In genomic region chr11:128498846-128499245, GRCh38 we compare ENCODE assay signal across 11 cellular contexts.
DNase-seq lines count a peak whose midpoint lies in the region; ATAC-seq and TF ChIP-seq lines count a peak whose summit lies in the region.
"Had no signal": no experiment of that assay in that cellular context is flagged by ENCODE, and none has a peak within 500 bp of the region (broad histone marks: within the 10 kb centered on the region; RNA-seq: fewer than 3 reads in every experiment).

No MANE protein-coding gene starts in this region.

- H3K9me2 ChIP-seq in Loucy (replicated peaks; ENCODE audit: low read depth, low read length) = no peaks in the 10 kb centered on the region

- in situ Hi-C loops in astrocyte of the spinal cord (cut with HindIII; ENCODE audit: low sequenced_read_pairs) = no loop called here

- H3K79me2 ChIP-seq in DND-41 (ENCODE audit: insufficient read depth, low read length) = peaks cover 100% of the 10 kb centered on the region
- H3K79me2 ChIP-seq in Loucy (ENCODE audit: insufficient read depth, low read length) = peaks cover 100% of the 10 kb centered on the region
- H3K79me2 ChIP-seq in osteoblast (ENCODE audit: insufficient read depth, low read length) = peaks cover 88% of the 10 kb centered on the region

- H3K4me1 ChIP-seq in DND-41 (ENCODE audit: insufficient read depth, low read length) (peaks cover 53% of the 10 kb centered on the region), Loucy (ENCODE audit: insufficient read depth, low read length, poor library complexity, severe bottlenecking) (peaks cover 98% of the 10 kb centered on the region), osteoblast (ENCODE audit: insufficient read depth, low read length) (peaks cover 96% of the 10 kb centered on the region)

- H3K36me3 ChIP-seq in DND-41 (ENCODE audit: insufficient read depth, low read length) = peaks cover 35% of the 10 kb centered on the region
- peaks cover 33% of the 10 kb centered on the region; the same call in 1 of the 2 replicates for H3K36me3 ChIP-seq in Loucy (ENCODE audit: insufficient read depth, low read length)
- no peaks in the 10 kb centered on the region for H3K36me3 ChIP-seq in osteoblast (ENCODE audit: insufficient read depth, low read length)

- H3K9me3 ChIP-seq in DND-41 (ENCODE audit: insufficient read depth, low read length, severe bottlenecking) (no peaks in the 10 kb centered on the region), Loucy (ENCODE audit: insufficient read depth, low read depth, low read length) (no peaks in the 10 kb centered on the region), osteoblast (ENCODE audit: low read depth, low read length) (no peaks in the 10 kb centered on the region)

- H2AFZ ChIP-seq in DND-41 (ENCODE audit: low read depth, low read length) (no peak overlapping the region), Loucy (ENCODE audit: low read length) (no peak overlapping the region), osteoblast (ENCODE audit: low read length) (no peak overlapping the region)

- H3K27ac ChIP-seq in DND-41 (ENCODE audit: low read length) = 0 out of 2 replicates have a peak overlapping the region, but pooled peaks have one; percentile 12
- H3K27ac ChIP-seq in osteoblast (ENCODE audit: low read depth, low read length) = peak overlapping the region; percentile 96
- H3K27ac ChIP-seq in substantia nigra (ENCODE audit: low read depth, low read length, poor library complexity, severe bottlenecking) = no peak overlapping the region

- H4K20me1 ChIP-seq in DND-41 (ENCODE audit: insufficient read depth, low read length) = peaks cover 84% of the 10 kb centered on the region
- peaks cover 98% of the 10 kb centered on the region for H4K20me1 ChIP-seq in Loucy (ENCODE audit: insufficient read depth, low read length, poor library complexity, severe bottlenecking)
- peaks cover 10% of the 10 kb centered on the region for H4K20me1 ChIP-seq in osteoblast (ENCODE audit: insufficient read depth, low read length)

- no peak overlapping the region for H3K4me2 ChIP-seq in DND-41 (ENCODE audit: insufficient read depth, low read length)
- H3K4me2 ChIP-seq in Loucy (ENCODE audit: low read depth, low read length, poor library complexity, severe bottlenecking) = peak overlapping the region; percentile 30
- H3K4me2 ChIP-seq in osteoblast (ENCODE audit: insufficient read depth, low read length) = peak overlapping the region; percentile 78

- no peaks in the 10 kb centered on the region for H3K27me3 ChIP-seq in DND-41 (ENCODE audit: insufficient read depth, low read length, poor library complexity)
- no peaks in the 10 kb centered on the region for H3K27me3 ChIP-seq in Loucy (ENCODE audit: insufficient read depth, low read length, poor library complexity, severe bottlenecking)
- H3K27me3 ChIP-seq in osteoblast (ENCODE audit: insufficient read depth, low read length) = no peaks in the 10 kb centered on the region

- ATAC-seq in DND-41 (ENCODE audit: insufficient read depth, low read depth) (no peak), HG03159 (IDR thresholded peaks at IDR 0.05; ENCODE audit: unreplicated experiment) (no peak)
- ATAC-seq: left colon had no signal

- H3K9ac ChIP-seq in DND-41 (ENCODE audit: low read depth, low read length) (no peak overlapping the region), Loucy (ENCODE audit: low read depth, low read length, poor library complexity, severe bottlenecking) (no peak overlapping the region)

- TF ChIP-seq CTCF in DND-41 (IDR thresholded peaks at IDR 0.05; ENCODE audit: borderline replicate concordance, extremely low read depth, low read length, poor library complexity, severe bottlenecking) = no peak
- no peak for TF ChIP-seq CTCF in Loucy (conservative IDR thresholded peaks at IDR 0.05; ENCODE audit: low read length)
- TF ChIP-seq CTCF in astrocyte of the spinal cord (IDR thresholded peaks at IDR 0.05; ENCODE audit: low read depth, low read length) = no peak
- no peak for TF ChIP-seq CTCF in osteoblast (IDR thresholded peaks at IDR 0.05; ENCODE audit: extremely low read depth, low read depth, low read length)

- H3K4me3 ChIP-seq in DND-41 (ENCODE audit: low read depth in 1 of 2, low read length in 2 of 2) (no peak overlapping the region), Loucy (ENCODE audit: low read length, poor library complexity, severe bottlenecking) (peak overlapping the region; percentile 10), astrocyte of the spinal cord (ENCODE audit: low read depth, low read length) (no peak overlapping the region), osteoblast (ENCODE audit: insufficient read depth, low read length) (no peak overlapping the region)

- no peaks in the 10 kb centered on the region; the same call in 1 of the 2 replicates for H3F3A ChIP-seq in Loucy (ENCODE audit: low read depth)

- DNase-seq in DND-41 (no peak), astrocyte of the spinal cord (ENCODE audit: low read depth, low spot score) (peak; percentile 62), osteoblast (ENCODE audit: insufficient read length, low spot score, missing footprints) (no peak), NCI-H2029 treated with DMSO at 0.1 percent for 48 hours (lab: John Stamatoyannopoulos, UW) (no peak), NCI-H187 (lab: John Stamatoyannopoulos, UW) (no peak), substantia nigra (lab: John Stamatoyannopoulos, UW) (no peak)
- DNase-seq: activated CD4-positive, alpha-beta T cell treated with anti-CD3 and anti-CD28 coated beads for 4 hours; left colon; NCI-H510A had no signal
